ENCODE assay signal across 8 cellular contexts in genomic region chr17:81891303-81891552, GRCh38. TPM values are rescaled to one million over a fixed set of nuclear protein-coding genes. Genes with fewer than 3 reads are reported as not detected.
DNase-seq lines count a peak whose midpoint lies in the region; ATAC-seq and TF ChIP-seq lines count a peak whose summit lies in the region.

No MANE protein-coding gene starts in this region.

- TF ChIP-seq CTCF in colonic mucosa (IDR thresholded peaks at IDR 0.05) (no peak), neutrophil (IDR thresholded peaks at IDR 0.05) (no peak)

- peak; percentile 30 for ATAC-seq in HG03521 (IDR thresholded peaks at IDR 0.05; ENCODE audit: unreplicated experiment)

- in situ Hi-C loops in KBM-7 (cut with MboI; ENCODE audit: low pct_unique_long_range_greater_than_20kb, low sequenced_read_pairs), result no loop called here

- H3K4me1 ChIP-seq in ES-I3 (ENCODE audit: insufficient read depth, low read length), result peaks cover 8% of the 10 kb centered on the region
- peaks cover 5% of the 10 kb centered on the region for H3K4me1 ChIP-seq in colonic mucosa
- H3K4me1 ChIP-seq in neutrophil (ENCODE audit: control insufficient read depth in 1 of 2, insufficient read depth in 1 of 2, low read depth in 1 of 2, low read length in 1 of 2), result peaks cover 19% of the 10 kb centered on the region in 2 experiments

- peaks cover 43% of the 10 kb centered on the region for H3K36me3 ChIP-seq in ES-I3 (ENCODE audit: insufficient read depth, low read length)
- peaks cover 15% of the 10 kb centered on the region for H3K36me3 ChIP-seq in colonic mucosa
- peaks cover 52% of the 10 kb centered on the region for H3K36me3 ChIP-seq in neutrophil

- H3K27me3 ChIP-seq in colonic mucosa (no peaks in the 10 kb centered on the region), neutrophil (no peaks in the 10 kb centered on the region)

- intact Hi-C loops in colonic mucosa (cut with DNase I), result no loop called here

- H3K27ac ChIP-seq in colonic mucosa, result peak overlapping the region; percentile 57
- H3K27ac ChIP-seq in neutrophil, result peak overlapping the region; percentile 94
- no peak overlapping the region for H3K27ac ChIP-seq in substantia nigra (ENCODE audit: low read depth, low read length, poor library complexity, severe bottlenecking)

- H3K9me3 ChIP-seq in ES-I3 (ENCODE audit: control insufficient read depth, insufficient read depth, low read length) (no peaks in the 10 kb centered on the region), colonic mucosa (no peaks in the 10 kb centered on the region), neutrophil (no peaks in the 10 kb centered on the region)

- H3K9ac ChIP-seq in ES-I3 (ENCODE audit: low read depth, low read length), result peak overlapping the region; percentile 93
- peak overlapping the region in 1 of 2 donors; percentile 91 for H3K9ac ChIP-seq in colonic mucosa (ENCODE audit: low read depth in 2 of 2, low read length in 2 of 2)

- peak overlapping the region; percentile 94 for H3K4me3 ChIP-seq in colonic mucosa
- H3K4me3 ChIP-seq in neutrophil (ENCODE audit: low read depth in 1 of 2, low read length in 1 of 2), result peak overlapping the region; percentile 79 to 87

- no peak for DNase-seq in colonic mucosa
- no peak for DNase-seq in KBM-7
- DNase-seq in substantia nigra (lab: John Stamatoyannopoulos, UW), result no peak
- DNase-seq in NCI-H82 treated with DMSO at 0.1 percent for 48 hours (lab: John Stamatoyannopoulos, UW; ENCODE audit: unreplicated experiment), result no peak
- DNase-seq in SIG-M5 treated with dmso at 0.1 percent for 504 hours (lab: John Stamatoyannopoulos, UW; ENCODE audit: unreplicated experiment), result no peak

RNA-seq across cellular contexts. Expression of gene ALYREF, which starts 0.2 kb away (rescaled TPM):
- 100 to 1,000 TPM in 1 of 2 donors, 10 to 100 TPM in 1; 66.6 to 191 TPM for total RNA-seq in colonic mucosa

RNA-seq across cellular contexts. Expression of gene ANAPC11, which starts 0.3 kb away (rescaled TPM):
- total RNA-seq in colonic mucosa, result 100 to 1,000 TPM; 106 to 174 TPM

RNA-seq across cellular contexts. Expression of gene NPB, which starts 10.8 kb away (rescaled TPM):
- total RNA-seq in colonic mucosa, result under 1 TPM in 1 of 2 donors, not detected in 1; 0.22 TPM

RNA-seq across cellular contexts. Expression of gene PCYT2, which starts 20.0 kb away (rescaled TPM):
- 10 to 100 TPM; 47.5 to 71.6 TPM for total RNA-seq in colonic mucosa

RNA-seq across cellular contexts. Expression of gene ARHGDIA, which starts 20.1 kb away (rescaled TPM):
- total RNA-seq in colonic mucosa, result 100 to 1,000 TPM; 407 to 546 TPM
